ENCODE assay signal across 8 cellular contexts in the genomic region with DNA sequence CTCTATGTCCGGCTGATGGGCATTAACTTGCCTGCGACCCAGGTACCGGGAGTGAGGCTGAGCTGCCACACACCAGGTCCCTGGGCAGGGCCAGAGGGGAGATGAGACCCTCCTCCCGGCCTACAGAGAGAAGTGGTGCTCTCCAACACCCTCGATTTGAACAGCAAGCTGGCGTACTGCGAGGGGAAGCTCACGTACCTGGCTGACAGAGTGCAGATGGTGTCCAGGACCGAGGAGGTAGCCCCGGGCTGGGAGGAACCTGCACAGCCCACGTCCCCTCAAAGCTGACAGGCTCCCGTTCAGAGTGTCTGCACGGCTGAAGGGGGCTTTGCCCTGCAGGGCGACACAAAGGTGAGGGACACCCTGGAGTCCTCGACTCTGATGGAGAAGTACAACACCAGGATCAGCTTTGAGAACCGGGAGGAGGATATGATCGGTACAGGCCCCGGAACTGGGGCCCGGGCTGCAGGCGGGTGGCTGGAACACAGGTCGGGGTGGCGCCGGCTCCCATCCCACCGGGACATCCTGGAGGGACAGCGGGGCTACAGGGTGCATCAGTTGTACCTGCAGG. TPM values are rescaled to one million over a fixed set of nuclear protein-coding genes. Genes with fewer than 3 reads are reported as not detected.
DNase-seq lines count a peak whose midpoint lies in the region; TF ChIP-seq lines count a peak whose summit lies in the region.

No MANE protein-coding gene starts in this region.

- H3K4me3 Mint-ChIP-seq in endothelial cell (ENCODE audit: unreplicated experiment), result peak overlapping the region; percentile 90

- H3K9me3 ChIP-seq in OCI-LY1 (ENCODE audit: low read length), result no peaks in the 10 kb centered on the region
- H3K9me3 ChIP-seq in neuron (ENCODE audit: low read length), result no peaks in the 10 kb centered on the region

- H3K27me3 Mint-ChIP-seq in endothelial cell (ENCODE audit: unreplicated experiment), result peaks cover 17% of the 10 kb centered on the region

- H3K27ac Mint-ChIP-seq in endothelial cell (ENCODE audit: unreplicated experiment), result no peak overlapping the region

- no peaks in the 10 kb centered on the region for H3K9me2 ChIP-seq in OCI-LY1 (ENCODE audit: low read depth, low read length)

- H3K4me1 Mint-ChIP-seq in endothelial cell (ENCODE audit: unreplicated experiment), result peaks cover 19% of the 10 kb centered on the region

- H4K20me1 ChIP-seq in OCI-LY1 (ENCODE audit: insufficient read depth, low read length), result no peaks in the 10 kb centered on the region

- H3K9me3 Mint-ChIP-seq in endothelial cell (ENCODE audit: unreplicated experiment), result no peaks in the 10 kb centered on the region

- DNase-seq in endothelial cell (ENCODE audit: low spot score) (no peak), NCI-H187 (lab: John Stamatoyannopoulos, UW) (no peak), germinal center (ENCODE audit: low spot score) (no peak), mucosa of gallbladder (ENCODE audit: low spot score) (no peak), NCI-H345 (lab: John Stamatoyannopoulos, UW) (no peak)

- H3K27me3 ChIP-seq in OCI-LY1 (ENCODE audit: insufficient read depth, low read length) (no peaks in the 10 kb centered on the region), neuron (ENCODE audit: insufficient read depth, low read length) (no peaks in the 10 kb centered on the region)

- peaks cover 36% of the 10 kb centered on the region for H3K36me3 ChIP-seq in OCI-LY1 (ENCODE audit: insufficient read depth, low read length)
- peaks cover 24% of the 10 kb centered on the region for H3K36me3 ChIP-seq in neuron (ENCODE audit: insufficient read depth, low read length)

- H3K9ac ChIP-seq in OCI-LY1 (ENCODE audit: low read length), result peak overlapping the region; percentile 81

- no peaks in the 10 kb centered on the region for H3F3A ChIP-seq in OCI-LY1 (ENCODE audit: insufficient read depth, low read length)

- H3K4me2 ChIP-seq in OCI-LY1 (ENCODE audit: low read length), result peak overlapping the region; percentile 92

- no peak overlapping the region for H2AFZ ChIP-seq in OCI-LY1 (ENCODE audit: low read length)
- H2AFZ ChIP-seq in neuron (ENCODE audit: low read depth, low read length), result peak overlapping the region; percentile 76

- H3K27ac ChIP-seq in C4-2B (peak overlapping the region; percentile 97), OCI-LY1 (ENCODE audit: low read depth, low read length, poor library complexity, severe bottlenecking) (peak overlapping the region; percentile 45)

- TF ChIP-seq CTCF in C4-2B (conservative IDR thresholded peaks at IDR 0.05) (no peak), OCI-LY1 (IDR thresholded peaks at IDR 0.05; ENCODE audit: low read length) (no peak), endothelial cell (IDR thresholded peaks at IDR 0.05; ENCODE audit: unreplicated experiment) (no peak)

- H3K36me3 Mint-ChIP-seq in endothelial cell (ENCODE audit: low read depth, unreplicated experiment), result peaks cover 13% of the 10 kb centered on the region

- peaks cover 26% of the 10 kb centered on the region for H3K79me2 ChIP-seq in OCI-LY1 (ENCODE audit: insufficient read depth, low read length)

- peak overlapping the region; percentile 97 for H3K4me3 ChIP-seq in OCI-LY1 (ENCODE audit: low read depth, low read length, poor library complexity, severe bottlenecking)
- H3K4me3 ChIP-seq in neuron (ENCODE audit: low read length), result peak overlapping the region; percentile 97

- H3K4me1 ChIP-seq in OCI-LY1 (ENCODE audit: insufficient read depth, low read length, severe bottlenecking), result peaks cover 32% of the 10 kb centered on the region
- H3K4me1 ChIP-seq in neuron (ENCODE audit: insufficient read depth, low read length), result peaks cover 27% of the 10 kb centered on the region

RNA-seq across cellular contexts. Expression of a gene that starts 1.0 kb away (rescaled TPM):
- total RNA-seq in endothelial cell (ENCODE audit: unreplicated experiment) (88.4 TPM), mucosa of gallbladder (91.0 TPM)

RNA-seq across cellular contexts. Expression of a gene that starts 10.6 kb away (rescaled TPM):
- total RNA-seq in endothelial cell (ENCODE audit: unreplicated experiment) (1.2 TPM), mucosa of gallbladder (2.3 TPM)

RNA-seq across cellular contexts. Expression of a gene that starts 15.6 kb away (rescaled TPM):
- total RNA-seq in endothelial cell (ENCODE audit: unreplicated experiment) (73.0 TPM), mucosa of gallbladder (81.3 TPM)

RNA-seq across cellular contexts. Expression of a gene that starts 35.6 kb away (rescaled TPM):
- total RNA-seq in endothelial cell (ENCODE audit: unreplicated experiment), result 0.80 TPM
- 19.4 TPM for total RNA-seq in mucosa of gallbladder

RNA-seq across cellular contexts. Expression of a gene that starts 42.4 kb away (rescaled TPM):
- total RNA-seq in endothelial cell (ENCODE audit: unreplicated experiment) (0.49 TPM), mucosa of gallbladder (not detected)
